In the genomic region with DNA sequence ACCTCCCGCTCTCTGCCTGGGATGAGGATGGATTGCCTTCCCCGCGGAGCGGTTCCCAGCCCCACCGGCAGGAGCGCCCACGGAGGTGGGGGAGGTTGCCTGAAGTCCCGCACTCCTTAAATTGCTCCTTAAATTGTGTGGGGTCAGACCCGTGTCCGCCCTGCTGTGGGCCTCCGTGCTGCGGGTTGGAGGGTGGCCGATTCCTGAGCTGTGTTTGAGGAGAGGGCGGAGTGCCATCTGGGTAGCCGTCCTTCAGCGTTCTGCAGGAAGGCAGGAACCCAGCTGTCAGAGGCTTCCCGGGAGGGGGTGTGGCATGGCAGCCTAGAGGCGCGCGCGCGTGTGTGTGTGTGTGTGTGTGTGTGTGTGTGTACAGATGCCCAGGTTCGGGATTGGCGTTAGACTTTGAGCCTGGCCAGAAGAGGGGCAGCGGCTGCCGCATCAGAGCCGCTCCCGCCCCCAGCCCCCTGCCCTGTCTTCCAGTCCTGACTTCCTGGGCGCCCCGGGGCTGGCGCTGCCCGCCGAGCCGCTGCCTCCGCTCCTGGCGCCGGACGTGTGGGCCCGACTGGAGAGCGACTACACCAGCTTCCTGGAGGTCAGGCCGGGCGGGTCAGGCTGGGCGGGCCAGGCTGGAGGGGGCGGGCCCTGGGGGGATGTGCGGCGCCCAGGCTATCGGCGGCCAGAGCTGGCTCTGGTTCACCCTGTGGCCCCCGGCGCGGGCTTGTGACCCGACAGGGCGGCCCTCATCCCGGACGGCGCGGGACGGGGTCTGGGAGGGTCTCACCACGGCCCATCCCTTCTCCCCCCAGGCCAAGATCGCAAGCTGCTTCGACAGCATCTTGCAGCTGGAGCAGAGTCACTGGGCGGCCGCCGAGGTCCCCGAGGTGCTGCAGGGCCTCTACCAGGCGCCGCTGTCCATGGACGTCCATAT, we compare ENCODE assay signal across 8 cellular contexts. TPM values are rescaled to one million over a fixed set of nuclear protein-coding genes. Genes with fewer than 3 reads are reported as not detected.
DNase-seq lines count a peak whose midpoint lies in the region; ATAC-seq, FAIRE-seq and TF ChIP-seq lines count a peak whose summit lies in the region.
"Had no signal": no experiment of that assay in that cellular context is flagged by ENCODE, and none has a peak within 500 bp of the region (broad histone marks: within the 10 kb centered on the region; RNA-seq: fewer than 3 reads in every experiment).

No MANE protein-coding gene starts in this region.

- CTCF ChIA-PET in MCF 10A (lab: Yijun Ruan, JAX) = interaction anchor here (0.6 to 4.5 kb wide), 26 partner anchors 7 to 493 kb away, joined by 3 to 166 read pairs (median 9); no protein-coding TSS in a partner anchor
- CTCF ChIA-PET in activated CD8-positive, alpha-beta memory T cell treated with anti-CD3 and anti-CD28 coated beads, Interleukin-2, amount 10 ng/mL, durations not matched to agents 7 days and 5 days (lab: Charles Lee) = interaction anchor here (0.6 to 4.6 kb wide), 20 partner anchors 9 to 444 kb away, joined by 3 to 63 read pairs (median 5); partner anchors contain the start of gene EXOC3L4

- H3K4me1 Mint-ChIP-seq in MCF 10A (ENCODE audit: insufficient read depth, unreplicated experiment) = peaks cover 4% of the 10 kb centered on the region
- peaks cover 24% of the 10 kb centered on the region for H3K4me1 Mint-ChIP-seq in memory B cell
- peaks cover 7% of the 10 kb centered on the region for H3K4me1 Mint-ChIP-seq in activated CD8-positive, alpha-beta memory T cell treated with anti-CD3 and anti-CD28 coated beads, Interleukin-2, amount 10 ng/mL, durations not matched to agents 7 days and 5 days

- H3K27ac Mint-ChIP-seq in MCF 10A (ENCODE audit: low read depth, unreplicated experiment) (no peak overlapping the region), memory B cell (no peak overlapping the region)
- H3K27ac Mint-ChIP-seq in activated CD8-positive, alpha-beta memory T cell treated with anti-CD3 and anti-CD28 coated beads, Interleukin-2, amount 10 ng/mL, durations not matched to agents 7 days and 5 days = no peak overlapping the region

- BruUV-seq in MCF 10A (replicated peaks; lab: Mats Ljungman, UMichigan) = no TSS peak

- peak; percentile 14 for TF ChIP-seq CTCF in MCF 10A (IDR thresholded peaks at IDR 0.05; ENCODE audit: unreplicated experiment)

- POLR2A ChIA-PET in MCF 10A (lab: Yijun Ruan, JAX) = interaction anchor here (1.7 to 3.0 kb wide), 3 partner anchors 177 to 230 kb away, joined by 3 to 19 read pairs (median 5); partner anchors contain the start of gene EIF5

- no peak for TF ChIP-seq POLR2A in GM12891 (IDR thresholded peaks at IDR 0.05; ENCODE audit: low read depth, low read length)

- H3K27me3 Mint-ChIP-seq in MCF 10A (ENCODE audit: insufficient read depth, unreplicated experiment) (peaks cover 13% of the 10 kb centered on the region), memory B cell (peaks cover 8% of the 10 kb centered on the region)
- peaks cover 37% of the 10 kb centered on the region for H3K27me3 Mint-ChIP-seq in activated CD8-positive, alpha-beta memory T cell treated with anti-CD3 and anti-CD28 coated beads, Interleukin-2, amount 10 ng/mL, durations not matched to agents 7 days and 5 days

- no peaks in the 10 kb centered on the region for H3K36me3 Mint-ChIP-seq in MCF 10A (ENCODE audit: insufficient read depth, unreplicated experiment)
- no peaks in the 10 kb centered on the region for H3K36me3 Mint-ChIP-seq in memory B cell
- H3K36me3 Mint-ChIP-seq in activated CD8-positive, alpha-beta memory T cell treated with anti-CD3 and anti-CD28 coated beads, Interleukin-2, amount 10 ng/mL, durations not matched to agents 7 days and 5 days = no peaks in the 10 kb centered on the region

- FAIRE-seq in GM12891 (lab: Jason Lieb, UNC) = peak; percentile 9

- H3K9me3 Mint-ChIP-seq in MCF 10A (ENCODE audit: unreplicated experiment) = no peaks in the 10 kb centered on the region
- H3K9me3 Mint-ChIP-seq in memory B cell = no peaks in the 10 kb centered on the region
- H3K9me3 Mint-ChIP-seq in activated CD8-positive, alpha-beta memory T cell treated with anti-CD3 and anti-CD28 coated beads, Interleukin-2, amount 10 ng/mL, durations not matched to agents 7 days and 5 days (ENCODE audit: low read depth) = no peaks in the 10 kb centered on the region

- DNase-seq in GM12891 (ENCODE audit: insufficient read length, low spot score) (no peak), NCI-H2171 treated with DMSO at 0.1 percent for 48 hours (lab: John Stamatoyannopoulos, UW) (peak; percentile 87), MCF 10A (ENCODE audit: unreplicated experiment) (peak; percentile 66), memory B cell (ENCODE audit: low spot score in 2 of 2) (no peak), NCI-H446 treated with DMSO at 0.1 percent for 48 hours (lab: John Stamatoyannopoulos, UW) (no peak)
- DNase-seq in activated CD8-positive, alpha-beta memory T cell treated with anti-CD3 and anti-CD28 coated beads, Interleukin-2, amount 50 U/mL, for 4 hours = no peak
- no peak for DNase-seq in activated CD8-positive, alpha-beta memory T cell treated with anti-CD3 and anti-CD28 coated beads, Interleukin-2, amount 10 ng/mL, durations not matched to agents 7 days and 5 days

- intact Hi-C loops in MCF 10A (cut with micrococcal nuclease) = no loop called here

- H3K4me3 Mint-ChIP-seq in MCF 10A (ENCODE audit: unreplicated experiment) = peak overlapping the region; percentile 63
- H3K4me3 Mint-ChIP-seq in memory B cell = peak overlapping the region; percentile 45
- H3K4me3 Mint-ChIP-seq in activated CD8-positive, alpha-beta memory T cell treated with anti-CD3 and anti-CD28 coated beads, Interleukin-2, amount 10 ng/mL, durations not matched to agents 7 days and 5 days = no peak overlapping the region

- ATAC-seq in memory B cell (ENCODE audit: low read depth) = no peak
- no peak for ATAC-seq in activated CD8-positive, alpha-beta memory T cell treated with anti-CD3 and anti-CD28 coated beads, Interleukin-2, amount 10 ng/mL, durations not matched to agents 7 days and 5 days

TF ChIP-seq in GM12891, 5 proteins besides CTCF, POLR2A, EP300 and RAD21:
- TF ChIP-seq PAX5 (IDR thresholded peaks at IDR 0.05; ENCODE audit: insufficient read depth, low read length, severe bottlenecking) (no peak), SPI1 (IDR thresholded peaks at IDR 0.05; ENCODE audit: low read depth, low read length) (no peak)

RNA-seq across cellular contexts. Expression of gene EXOC3L4, which starts 9.2 kb away (rescaled TPM):
- polyA plus RNA-seq in GM12891 (2012; ENCODE audit: low read depth, missing spikeins) = not detected
- not detected in 2 replicates for total RNA-seq in MCF 10A (2022)
- total RNA-seq in activated CD8-positive, alpha-beta memory T cell treated with anti-CD3 and anti-CD28 coated beads, Interleukin-2, amount 10 ng/mL, durations not matched to agents 7 days and 5 days = not detected
- total RNA-seq: T-helper 2 cell treated with Interferon-gamma antibody and Interleukin-4, amounts not matched to agents 100 ng/mL and 5 ng/mL, for 36 hours had no signal

RNA-seq across cellular contexts. Expression of gene TNFAIP2, which starts 19.5 kb away (rescaled TPM):
- polyA plus RNA-seq in GM12891 (2012; ENCODE audit: low read depth, missing spikeins) = 68.7 TPM
- 17.9 and 19.1 TPM in 2 replicates for total RNA-seq in MCF 10A (2022)
- total RNA-seq in activated CD8-positive, alpha-beta memory T cell treated with anti-CD3 and anti-CD28 coated beads, Interleukin-2, amount 10 ng/mL, durations not matched to agents 7 days and 5 days = 1 to 10 TPM in 1 of 2 experiments, not detected in 1; 2.1 TPM

RNA-seq across cellular contexts. Expression of gene LBHD2, which starts 19.7 kb away (rescaled TPM):
- not detected for polyA plus RNA-seq in GM12891 (2012; ENCODE audit: low read depth, missing spikeins)
- not detected in 2 replicates for total RNA-seq in MCF 10A (2022)
- total RNA-seq in activated CD8-positive, alpha-beta memory T cell treated with anti-CD3 and anti-CD28 coated beads, Interleukin-2, amount 10 ng/mL, durations not matched to agents 7 days and 5 days = not detected
- total RNA-seq: T-helper 2 cell treated with Interferon-gamma antibody and Interleukin-4, amounts not matched to agents 100 ng/mL and 5 ng/mL, for 36 hours had no signal

RNA-seq across cellular contexts. Expression of gene CDC42BPB, which starts 46.4 kb away (rescaled TPM):
- polyA plus RNA-seq in GM12891 (2012; ENCODE audit: low read depth, missing spikeins) = 11.6 TPM
- 82.7 and 91.1 TPM in 2 replicates for total RNA-seq in MCF 10A (2022)
- under 1 TPM; 0.35 to 0.56 TPM for total RNA-seq in activated CD8-positive, alpha-beta memory T cell treated with anti-CD3 and anti-CD28 coated beads, Interleukin-2, amount 10 ng/mL, durations not matched to agents 7 days and 5 days

Comparison
In these comparisons a context has a peak if more than half of its experiments do, and no peak if none do; other contexts are left out.
1. DNase-seq: peak in NCI-H2171 treated with DMSO at 0.1 percent for 48 hours (single experiment) and MCF 10A (single experiment); none in GM12891 (single experiment), memory B cell (0 of 2), NCI-H446 treated with DMSO at 0.1 percent for 48 hours (single experiment), activated CD8-positive, alpha-beta memory T cell treated with anti-CD3 and anti-CD28 coated beads, Interleukin-2, amount 50 U/mL, for 4 hours (single experiment) and activated CD8-positive, alpha-beta memory T cell treated with anti-CD3 and anti-CD28 coated beads, Interleukin-2, amount 10 ng/mL, durations not matched to agents 7 days and 5 days (single experiment).